8 cellular contexts compared by ENCODE assay signal in the genomic region with DNA sequence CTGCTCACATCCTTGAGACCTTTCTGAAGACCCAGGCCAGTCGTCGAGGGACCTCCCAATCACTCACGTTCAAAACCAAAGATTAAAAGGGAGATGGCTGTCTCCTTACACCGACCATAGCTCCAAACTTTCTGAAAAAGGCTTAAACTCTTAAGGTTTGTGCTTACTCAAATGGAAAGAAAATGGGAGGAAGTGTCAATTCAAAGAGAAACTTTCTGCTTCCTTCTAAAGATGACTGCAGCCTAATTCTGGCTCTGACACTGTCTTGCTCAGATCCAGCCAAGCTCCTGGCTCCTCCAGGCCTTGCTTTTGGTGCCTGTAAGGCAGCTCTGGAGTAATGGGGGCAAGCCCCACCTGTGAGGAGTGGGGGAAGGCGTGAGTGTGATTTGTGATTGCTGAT.
A peak's percentile ranks its signal among the peaks of the same experiment; 100 is the strongest.
DNase-seq lines count a peak whose midpoint lies in the region; ATAC-seq and FAIRE-seq lines count a peak whose summit lies in the region.

No MANE protein-coding gene starts in this region.

- H3K4me3 Mint-ChIP-seq in memory B cell, result no peak overlapping the region

- DNase-seq in GM18507 (ENCODE audit: extremely low spot score, insufficient read length, low read depth) (no peak), memory B cell (ENCODE audit: low spot score in 2 of 2) (no peak), COLO829 (ENCODE audit: low spot score) (no peak), NCI-H1048 (lab: John Stamatoyannopoulos, UW) (no peak)

- peak; percentile 86 for FAIRE-seq in GM18507 (lab: Jason Lieb, UNC)

- H3K4me1 Mint-ChIP-seq in memory B cell, result peaks cover 23% of the 10 kb centered on the region

- ATAC-seq in GM21360 (IDR thresholded peaks at IDR 0.05; ENCODE audit: unreplicated experiment) (peak; percentile 57), HG03442 (IDR thresholded peaks at IDR 0.05; ENCODE audit: unreplicated experiment) (peak; percentile 56), memory B cell (ENCODE audit: low read depth) (peak; percentile 69), HG03280 (IDR thresholded peaks at IDR 0.05; ENCODE audit: unreplicated experiment) (no peak), HG03135 (IDR thresholded peaks at IDR 0.05; ENCODE audit: unreplicated experiment) (no peak)

- no peaks in the 10 kb centered on the region for H3K36me3 Mint-ChIP-seq in memory B cell

- H3K9me3 Mint-ChIP-seq in memory B cell, result no peaks in the 10 kb centered on the region

- H3K27ac Mint-ChIP-seq in memory B cell, result peak overlapping the region; percentile 90

- no peaks in the 10 kb centered on the region for H3K27me3 Mint-ChIP-seq in memory B cell

Comparison
In these comparisons a context has a peak if more than half of its experiments do, and no peak if none do; other contexts are left out.
1. ATAC-seq: peak in GM21360 (single experiment), HG03442 (single experiment) and memory B cell (single experiment); none in HG03280 (single experiment) and HG03135 (single experiment).